ENCODE assay signal across 9 cellular contexts in the genomic region with DNA sequence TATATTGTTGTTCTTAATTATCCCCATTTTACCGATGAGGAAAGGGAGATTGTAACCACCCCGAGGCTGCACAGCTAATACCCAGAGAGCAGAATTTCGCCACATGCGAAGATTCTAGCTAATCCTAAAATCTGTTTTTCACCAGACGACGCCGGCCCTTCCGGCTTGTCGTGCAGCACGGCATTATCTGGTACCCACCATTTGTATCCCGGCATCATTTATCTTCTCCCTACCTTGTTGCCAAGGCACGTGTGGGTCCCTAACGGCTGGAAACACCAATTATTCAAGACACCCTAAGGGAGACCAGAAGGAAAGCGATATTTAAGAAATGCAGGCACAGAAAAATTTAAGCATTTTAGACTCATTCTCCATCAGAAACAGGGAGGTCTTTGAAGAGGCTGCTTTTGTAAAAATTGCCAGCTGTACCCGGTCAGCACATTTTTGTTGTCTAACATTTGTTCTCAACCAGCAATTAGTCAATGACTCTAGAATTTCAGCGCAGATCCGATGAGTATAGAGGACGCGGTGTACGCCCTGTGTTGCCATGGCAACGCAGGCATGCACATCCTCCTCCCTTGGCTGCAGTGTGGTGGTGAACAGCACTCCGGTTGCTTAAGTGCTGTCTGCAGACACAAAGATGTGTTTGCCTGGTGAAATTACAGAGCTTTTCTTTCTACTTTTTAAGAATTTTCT.
DNase-seq lines count a peak whose midpoint lies in the region; ATAC-seq and TF ChIP-seq lines count a peak whose summit lies in the region.
"Had no signal": no experiment of that assay in that cellular context is flagged by ENCODE, and none has a peak within 500 bp of the region (broad histone marks: within the 10 kb centered on the region; RNA-seq: fewer than 3 reads in every experiment).

No MANE protein-coding gene starts in this region.

- H3K4me3 Mint-ChIP-seq in activated CD8-positive, alpha-beta T cell treated with anti-CD3 and anti-CD28 coated beads for 36 hours = no peak overlapping the region
- no peak overlapping the region for H3K4me3 Mint-ChIP-seq in stimulated activated naive CD8-positive, alpha-beta T cell treated with anti-CD3 and anti-CD28 coated beads, Interleukin-15, amount 100 ng/mL, for 72 hours
- peak overlapping the region in 1 of 2 donors; percentile 56 for H3K4me3 Mint-ChIP-seq in CD14-positive monocyte
- H3K4me3 Mint-ChIP-seq: memory B cell had no signal

- no peak overlapping the region for H3K27ac Mint-ChIP-seq in activated CD8-positive, alpha-beta T cell treated with anti-CD3 and anti-CD28 coated beads for 36 hours
- no peak overlapping the region for H3K27ac Mint-ChIP-seq in stimulated activated naive CD8-positive, alpha-beta T cell treated with anti-CD3 and anti-CD28 coated beads, Interleukin-15, amount 100 ng/mL, for 72 hours
- no peak overlapping the region for H3K27ac Mint-ChIP-seq in CD14-positive monocyte
- H3K27ac Mint-ChIP-seq: memory B cell had no signal

- H3K4me1 Mint-ChIP-seq in activated CD8-positive, alpha-beta T cell treated with anti-CD3 and anti-CD28 coated beads for 36 hours (ENCODE audit: low read depth) = no peaks in the 10 kb centered on the region
- no peaks in the 10 kb centered on the region for H3K4me1 Mint-ChIP-seq in stimulated activated naive CD8-positive, alpha-beta T cell treated with anti-CD3 and anti-CD28 coated beads, Interleukin-15, amount 100 ng/mL, for 72 hours
- H3K4me1 Mint-ChIP-seq in CD14-positive monocyte = no peaks in the 10 kb centered on the region
- H3K4me1 Mint-ChIP-seq: memory B cell had no signal

- no peak for TF ChIP-seq CTCF in activated CD8-positive, alpha-beta T cell treated with anti-CD3 and anti-CD28 coated beads for 36 hours (IDR thresholded peaks at IDR 0.05)
- TF ChIP-seq CTCF in CD14-positive monocyte (IDR thresholded peaks at IDR 0.05) = no peak

- peaks cover 7% of the 10 kb centered on the region for H3K36me3 Mint-ChIP-seq in activated CD8-positive, alpha-beta T cell treated with anti-CD3 and anti-CD28 coated beads for 36 hours (ENCODE audit: low read depth)
- H3K36me3 Mint-ChIP-seq in CD14-positive monocyte = no peaks in the 10 kb centered on the region

- intact Hi-C loops in activated CD8-positive, alpha-beta T cell treated with anti-CD3 and anti-CD28 coated beads for 36 hours (cut with micrococcal nuclease) = no loop called here
- intact Hi-C loops in posterior cingulate gyrus (cut with DNase I) (no loop called here), CD14-positive monocyte (cut with micrococcal nuclease) (no loop called here)

- CTCF ChIA-PET in activated CD8-positive, alpha-beta T cell treated with anti-CD3 and anti-CD28 coated beads for 36 hours (lab: Charles Lee) = no interaction called here

- peaks cover 8% of the 10 kb centered on the region for H3K9me3 Mint-ChIP-seq in activated CD8-positive, alpha-beta T cell treated with anti-CD3 and anti-CD28 coated beads for 36 hours
- H3K9me3 Mint-ChIP-seq in stimulated activated naive CD8-positive, alpha-beta T cell treated with anti-CD3 and anti-CD28 coated beads, Interleukin-15, amount 100 ng/mL, for 72 hours = peaks cover 13 to 19% of the 10 kb centered on the region in 2 donors
- H3K9me3 Mint-ChIP-seq in CD14-positive monocyte = peaks cover 5 to 14% (median 8%) of the 10 kb centered on the region in 7 donors

- H3K27me3 Mint-ChIP-seq in activated CD8-positive, alpha-beta T cell treated with anti-CD3 and anti-CD28 coated beads for 36 hours = peaks cover 5% of the 10 kb centered on the region
- peaks cover 11% of the 10 kb centered on the region for H3K27me3 Mint-ChIP-seq in stimulated activated naive CD8-positive, alpha-beta T cell treated with anti-CD3 and anti-CD28 coated beads, Interleukin-15, amount 100 ng/mL, for 72 hours
- H3K27me3 Mint-ChIP-seq in CD14-positive monocyte (ENCODE audit: low read depth in 3 of 3) = peaks cover 1 to 8% (median 7%) of the 10 kb centered on the region in 3 donors

- no peak for ATAC-seq in activated CD8-positive, alpha-beta T cell treated with anti-CD3 and anti-CD28 coated beads for 36 hours
- no peak for ATAC-seq in HG02884 (IDR thresholded peaks at IDR 0.05; ENCODE audit: unreplicated experiment)
- ATAC-seq in stimulated activated naive CD8-positive, alpha-beta T cell treated with anti-CD3 and anti-CD28 coated beads, Interleukin-15, amount 100 ng/mL, for 72 hours = no peak

- peak; percentile 1 for DNase-seq in activated T-cell treated with anti-CD3 and anti-CD28 coated beads for 48 hours (ENCODE audit: low read depth)
- no peak for DNase-seq in activated T-cell treated with anti-CD3 and anti-CD28 coated beads, Interleukin-2, amount 50 U/mL, for 1 hour
- peak; percentile 13 for DNase-seq in activated CD8-positive, alpha-beta T cell treated with anti-CD3 and anti-CD28 coated beads for 36 hours
- DNase-seq in glomerular visceral epithelial cell (ENCODE audit: extremely low spot score) = peak; percentile 66
- peak; percentile 74 to 98 (median 86) for DNase-seq in posterior cingulate gyrus
- DNase-seq in stimulated activated naive CD8-positive, alpha-beta T cell treated with anti-CD3 and anti-CD28 coated beads, Interleukin-15, amount 100 ng/mL, for 72 hours = no peak
- DNase-seq in CD14-positive monocyte (ENCODE audit: low spot score) = no peak

- POLR2A ChIA-PET in activated CD8-positive, alpha-beta T cell treated with anti-CD3 and anti-CD28 coated beads for 36 hours (lab: Charles Lee) = no interaction called here

Comparison
In these comparisons a context has a peak if more than half of its experiments do, and no peak if none do; other contexts are left out.
1. DNase-seq: peak in activated T-cell treated with anti-CD3 and anti-CD28 coated beads for 48 hours (single experiment), activated CD8-positive, alpha-beta T cell treated with anti-CD3 and anti-CD28 coated beads for 36 hours (single experiment), glomerular visceral epithelial cell (single experiment) and posterior cingulate gyrus (10 of 10); none in activated T-cell treated with anti-CD3 and anti-CD28 coated beads, Interleukin-2, amount 50 U/mL, for 1 hour (single experiment), stimulated activated naive CD8-positive, alpha-beta T cell treated with anti-CD3 and anti-CD28 coated beads, Interleukin-15, amount 100 ng/mL, for 72 hours (0 of 2) and CD14-positive monocyte (single experiment).